1 cellular context compared by ENCODE assay signal in genomic region chr14:22509036-22509709, GRCh38.
TF ChIP-seq lines count a peak whose summit lies in the region.

No MANE protein-coding gene starts in this region.

TF ChIP-seq in GM12878, 131 proteins besides CTCF, POLR2A, EP300 and RAD21 (continued from another document and continues in another):
- TF ChIP-seq, protein P1, sequence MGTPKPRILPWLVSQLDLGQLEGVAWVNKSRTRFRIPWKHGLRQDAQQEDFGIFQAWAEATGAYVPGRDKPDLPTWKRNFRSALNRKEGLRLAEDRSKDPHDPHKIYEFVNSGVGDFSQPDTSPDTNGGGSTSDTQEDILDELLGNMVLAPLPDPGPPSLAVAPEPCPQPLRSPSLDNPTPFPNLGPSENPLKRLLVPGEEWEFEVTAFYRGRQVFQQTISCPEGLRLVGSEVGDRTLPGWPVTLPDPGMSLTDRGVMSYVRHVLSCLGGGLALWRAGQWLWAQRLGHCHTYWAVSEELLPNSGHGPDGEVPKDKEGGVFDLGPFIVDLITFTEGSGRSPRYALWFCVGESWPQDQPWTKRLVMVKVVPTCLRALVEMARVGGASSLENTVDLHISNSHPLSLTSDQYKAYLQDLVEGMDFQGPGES (IDR thresholded peaks at IDR 0.05), result no peak
- TF ChIP-seq NFIC (IDR thresholded peaks at IDR 0.05; ENCODE audit: low read depth, low read length) (no peak), SUZ12 (IDR thresholded peaks at IDR 0.05; ENCODE audit: unreplicated experiment) (no peak), BHLHE40 (IDR thresholded peaks at IDR 0.05; ENCODE audit: borderline replicate concordance in 1 of 2, low read depth in 2 of 2, low read length in 1 of 2) (peak in 1 of 2 experiments; percentile 35; a peak in 2 of 4 replicates), NFYA (IDR thresholded peaks at IDR 0.05; ENCODE audit: borderline replicate concordance, low read depth, low read length) (no peak), SMARCA5 (IDR thresholded peaks at IDR 0.05) (no peak; the same call in 1 of the 2 replicates), YY1 (IDR thresholded peaks at IDR 0.05; ENCODE audit: low read depth, low read length) (no peak), HDAC6 (IDR thresholded peaks at IDR 0.05; ENCODE audit: unreplicated experiment) (peak; percentile 7), FOXM1 (IDR thresholded peaks at IDR 0.05; ENCODE audit: low read depth, low read length) (no peak), PAX5 (IDR thresholded peaks at IDR 0.05; ENCODE audit: borderline replicate concordance, low read depth, low read length) (no peak; the same call in 1 of the 2 replicates), MYC (IDR thresholded peaks at IDR 0.05; ENCODE audit: insufficient read depth, insufficient read length, insufficient replicate concordance, low read length, severe bottlenecking) (no peak), ZBTB40 (IDR thresholded peaks at IDR 0.05; ENCODE audit: borderline replicate concordance) (no peak), POU2F2 (IDR thresholded peaks at IDR 0.05; ENCODE audit: borderline replicate concordance, low read depth, low read length) (peak; percentile 74; the same call in 2 of the 3 replicates), ESRRA (IDR thresholded peaks at IDR 0.05; ENCODE audit: low read length) (no peak), SREBF1 (IDR thresholded peaks at IDR 0.05; ENCODE audit: low read length) (no peak), ZNF24 (IDR thresholded peaks at IDR 0.05) (no peak; the same call in 1 of the 2 replicates), IRF5 (IDR thresholded peaks at IDR 0.05; ENCODE audit: borderline replicate concordance) (no peak), YBX1 (IDR thresholded peaks at IDR 0.05) (no peak), NRF1 (conservative IDR thresholded peaks at IDR 0.05; ENCODE audit: low read depth, low read length) (no peak), TCF12 (IDR thresholded peaks at IDR 0.05; ENCODE audit: low read depth, low read length) (peak; percentile 51; the same call in 1 of the 2 replicates), E2F4 (IDR thresholded peaks at IDR 0.05; ENCODE audit: low read depth, low read length) (no peak), ZNF384 (IDR thresholded peaks at IDR 0.05; ENCODE audit: borderline replicate concordance, low read depth, low read length) (no peak), RBBP5 (conservative IDR thresholded peaks at IDR 0.05) (no peak), MAX (IDR thresholded peaks at IDR 0.05; ENCODE audit: low read depth, low read length) (no peak; the same call in 1 of the 2 replicates), NR2C1 (IDR thresholded peaks at IDR 0.05) (no peak), IRF4 (IDR thresholded peaks at IDR 0.05; ENCODE audit: low read depth, low read length) (no peak), SMC3 (IDR thresholded peaks at IDR 0.05; ENCODE audit: borderline replicate concordance, low read length) (peak; percentile 6; the same call in 1 of the 2 replicates), SRF (IDR thresholded peaks at IDR 0.05; ENCODE audit: low read depth in 2 of 2, low read length in 2 of 2) (no peak), ATF7 (IDR thresholded peaks at IDR 0.05; ENCODE audit: low read depth) (no peak), NR2C2 (IDR thresholded peaks at IDR 0.05; ENCODE audit: borderline replicate concordance, control insufficient read depth, insufficient read length, low read depth) (no peak), SMAD1 (IDR thresholded peaks at IDR 0.05; ENCODE audit: low read depth, partially characterized antibody) (peak; percentile 87), CEBPB (IDR thresholded peaks at IDR 0.05; ENCODE audit: borderline replicate concordance in 1 of 2, low read depth in 2 of 2, low read length in 2 of 2) (no peak), ETV6 (conservative IDR thresholded peaks at IDR 0.05 in 1 of 2, IDR thresholded peaks at IDR 0.05 in 1 of 2; ENCODE audit: borderline replicate concordance in 1 of 2, low read depth in 1 of 2) (no peak), TCF3 (IDR thresholded peaks at IDR 0.05; ENCODE audit: borderline replicate concordance, insufficient read depth, low read depth, low read length) (peak; percentile 21; the same call in 1 of the 2 replicates), ZNF622 (IDR thresholded peaks at IDR 0.05) (no peak), TAF1 (IDR thresholded peaks at IDR 0.05; ENCODE audit: borderline replicate concordance, low read depth, low read length) (no peak), HCFC1 (IDR thresholded peaks at IDR 0.05; ENCODE audit: low read length) (no peak), PML (IDR thresholded peaks at IDR 0.05; ENCODE audit: low read length) (no peak; the same call in none of the 2 replicates), SP1 (IDR thresholded peaks at IDR 0.05; ENCODE audit: low read depth, low read length) (no peak), CREM (IDR thresholded peaks at IDR 0.05; ENCODE audit: low read depth) (peak; percentile 44), FOXK2 (IDR thresholded peaks at IDR 0.05) (no peak), MTA2 (IDR thresholded peaks at IDR 0.05; ENCODE audit: low read depth) (0 out of 2 replicates have a peak, but pooled peaks have one; percentile 13), SPI1 (IDR thresholded peaks at IDR 0.05; ENCODE audit: borderline replicate concordance, insufficient read depth, low read depth, low read length) (no peak), CREB1 (IDR thresholded peaks at IDR 0.05; ENCODE audit: low read depth) (no peak), NR2F1 (conservative IDR thresholded peaks at IDR 0.05) (no peak)
- TF ChIP-seq, protein P2, sequence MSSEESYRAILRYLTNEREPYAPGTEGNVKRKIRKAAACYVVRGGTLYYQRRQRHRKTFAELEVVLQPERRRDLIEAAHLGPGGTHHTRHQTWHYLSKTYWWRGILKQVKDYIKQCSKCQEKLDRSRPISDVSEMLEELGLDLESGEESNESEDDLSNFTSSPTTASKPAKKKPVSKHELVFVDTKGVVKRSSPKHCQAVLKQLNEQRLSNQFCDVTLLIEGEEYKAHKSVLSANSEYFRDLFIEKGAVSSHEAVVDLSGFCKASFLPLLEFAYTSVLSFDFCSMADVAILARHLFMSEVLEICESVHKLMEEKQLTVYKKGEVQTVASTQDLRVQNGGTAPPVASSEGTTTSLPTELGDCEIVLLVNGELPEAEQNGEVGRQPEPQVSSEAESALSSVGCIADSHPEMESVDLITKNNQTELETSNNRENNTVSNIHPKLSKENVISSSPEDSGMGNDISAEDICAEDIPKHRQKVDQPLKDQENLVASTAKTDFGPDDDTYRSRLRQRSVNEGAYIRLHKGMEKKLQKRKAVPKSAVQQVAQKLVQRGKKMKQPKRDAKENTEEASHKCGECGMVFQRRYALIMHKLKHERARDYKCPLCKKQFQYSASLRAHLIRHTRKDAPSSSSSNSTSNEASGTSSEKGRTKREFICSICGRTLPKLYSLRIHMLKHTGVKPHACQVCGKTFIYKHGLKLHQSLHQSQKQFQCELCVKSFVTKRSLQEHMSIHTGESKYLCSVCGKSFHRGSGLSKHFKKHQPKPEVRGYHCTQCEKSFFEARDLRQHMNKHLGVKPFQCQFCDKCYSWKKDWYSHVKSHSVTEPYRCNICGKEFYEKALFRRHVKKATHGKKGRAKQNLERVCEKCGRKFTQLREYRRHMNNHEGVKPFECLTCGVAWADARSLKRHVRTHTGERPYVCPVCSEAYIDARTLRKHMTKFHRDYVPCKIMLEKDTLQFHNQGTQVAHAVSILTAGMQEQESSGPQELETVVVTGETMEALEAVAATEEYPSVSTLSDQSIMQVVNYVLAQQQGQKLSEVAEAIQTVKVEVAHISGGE (CRISPR knock-in tag; IDR thresholded peaks at IDR 0.05), result no peak; the same call in 1 of the 2 replicates
- TF ChIP-seq, protein P3, sequence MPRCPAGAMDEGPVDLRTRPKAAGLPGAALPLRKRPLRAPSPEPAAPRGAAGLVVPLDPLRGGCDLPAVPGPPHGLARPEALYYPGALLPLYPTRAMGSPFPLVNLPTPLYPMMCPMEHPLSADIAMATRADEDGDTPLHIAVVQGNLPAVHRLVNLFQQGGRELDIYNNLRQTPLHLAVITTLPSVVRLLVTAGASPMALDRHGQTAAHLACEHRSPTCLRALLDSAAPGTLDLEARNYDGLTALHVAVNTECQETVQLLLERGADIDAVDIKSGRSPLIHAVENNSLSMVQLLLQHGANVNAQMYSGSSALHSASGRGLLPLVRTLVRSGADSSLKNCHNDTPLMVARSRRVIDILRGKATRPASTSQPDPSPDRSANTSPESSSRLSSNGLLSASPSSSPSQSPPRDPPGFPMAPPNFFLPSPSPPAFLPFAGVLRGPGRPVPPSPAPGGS (IDR thresholded peaks at IDR 0.05; ENCODE audit: borderline replicate concordance, insufficient read depth, low read depth, low read length, poor library complexity, severe bottlenecking), result peak; percentile 64
- TF ChIP-seq, protein P4, sequence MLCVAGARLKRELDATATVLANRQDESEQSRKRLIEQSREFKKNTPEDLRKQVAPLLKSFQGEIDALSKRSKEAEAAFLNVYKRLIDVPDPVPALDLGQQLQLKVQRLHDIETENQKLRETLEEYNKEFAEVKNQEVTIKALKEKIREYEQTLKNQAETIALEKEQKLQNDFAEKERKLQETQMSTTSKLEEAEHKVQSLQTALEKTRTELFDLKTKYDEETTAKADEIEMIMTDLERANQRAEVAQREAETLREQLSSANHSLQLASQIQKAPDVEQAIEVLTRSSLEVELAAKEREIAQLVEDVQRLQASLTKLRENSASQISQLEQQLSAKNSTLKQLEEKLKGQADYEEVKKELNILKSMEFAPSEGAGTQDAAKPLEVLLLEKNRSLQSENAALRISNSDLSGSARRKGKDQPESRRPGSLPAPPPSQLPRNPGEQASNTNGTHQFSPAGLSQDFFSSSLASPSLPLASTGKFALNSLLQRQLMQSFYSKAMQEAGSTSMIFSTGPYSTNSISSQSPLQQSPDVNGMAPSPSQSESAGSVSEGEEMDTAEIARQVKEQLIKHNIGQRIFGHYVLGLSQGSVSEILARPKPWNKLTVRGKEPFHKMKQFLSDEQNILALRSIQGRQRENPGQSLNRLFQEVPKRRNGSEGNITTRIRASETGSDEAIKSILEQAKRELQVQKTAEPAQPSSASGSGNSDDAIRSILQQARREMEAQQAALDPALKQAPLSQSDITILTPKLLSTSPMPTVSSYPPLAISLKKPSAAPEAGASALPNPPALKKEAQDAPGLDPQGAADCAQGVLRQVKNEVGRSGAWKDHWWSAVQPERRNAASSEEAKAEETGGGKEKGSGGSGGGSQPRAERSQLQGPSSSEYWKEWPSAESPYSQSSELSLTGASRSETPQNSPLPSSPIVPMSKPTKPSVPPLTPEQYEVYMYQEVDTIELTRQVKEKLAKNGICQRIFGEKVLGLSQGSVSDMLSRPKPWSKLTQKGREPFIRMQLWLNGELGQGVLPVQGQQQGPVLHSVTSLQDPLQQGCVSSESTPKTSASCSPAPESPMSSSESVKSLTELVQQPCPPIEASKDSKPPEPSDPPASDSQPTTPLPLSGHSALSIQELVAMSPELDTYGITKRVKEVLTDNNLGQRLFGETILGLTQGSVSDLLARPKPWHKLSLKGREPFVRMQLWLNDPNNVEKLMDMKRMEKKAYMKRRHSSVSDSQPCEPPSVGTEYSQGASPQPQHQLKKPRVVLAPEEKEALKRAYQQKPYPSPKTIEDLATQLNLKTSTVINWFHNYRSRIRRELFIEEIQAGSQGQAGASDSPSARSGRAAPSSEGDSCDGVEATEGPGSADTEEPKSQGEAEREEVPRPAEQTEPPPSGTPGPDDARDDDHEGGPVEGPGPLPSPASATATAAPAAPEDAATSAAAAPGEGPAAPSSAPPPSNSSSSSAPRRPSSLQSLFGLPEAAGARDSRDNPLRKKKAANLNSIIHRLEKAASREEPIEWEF (IDR thresholded peaks at IDR 0.05; ENCODE audit: insufficient replicate concordance, low read depth, low read length), result peak; percentile 98
